1 cellular context compared by ENCODE assay signal in genomic region chr10:115947104-115947503, GRCh38.
TF ChIP-seq lines count a peak whose summit lies in the region.

No MANE protein-coding gene starts in this region.

TF ChIP-seq in WTC11, 78 proteins besides CTCF, POLR2A, EP300 and RAD21 (continued from another document):
- TF ChIP-seq, protein P1, sequence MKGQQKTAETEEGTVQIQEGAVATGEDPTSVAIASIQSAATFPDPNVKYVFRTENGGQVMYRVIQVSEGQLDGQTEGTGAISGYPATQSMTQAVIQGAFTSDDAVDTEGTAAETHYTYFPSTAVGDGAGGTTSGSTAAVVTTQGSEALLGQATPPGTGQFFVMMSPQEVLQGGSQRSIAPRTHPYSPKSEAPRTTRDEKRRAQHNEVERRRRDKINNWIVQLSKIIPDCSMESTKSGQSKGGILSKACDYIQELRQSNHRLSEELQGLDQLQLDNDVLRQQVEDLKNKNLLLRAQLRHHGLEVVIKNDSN (CRISPR knock-in tag; IDR thresholded peaks at IDR 0.05): no peak
- TF ChIP-seq, protein P2, sequence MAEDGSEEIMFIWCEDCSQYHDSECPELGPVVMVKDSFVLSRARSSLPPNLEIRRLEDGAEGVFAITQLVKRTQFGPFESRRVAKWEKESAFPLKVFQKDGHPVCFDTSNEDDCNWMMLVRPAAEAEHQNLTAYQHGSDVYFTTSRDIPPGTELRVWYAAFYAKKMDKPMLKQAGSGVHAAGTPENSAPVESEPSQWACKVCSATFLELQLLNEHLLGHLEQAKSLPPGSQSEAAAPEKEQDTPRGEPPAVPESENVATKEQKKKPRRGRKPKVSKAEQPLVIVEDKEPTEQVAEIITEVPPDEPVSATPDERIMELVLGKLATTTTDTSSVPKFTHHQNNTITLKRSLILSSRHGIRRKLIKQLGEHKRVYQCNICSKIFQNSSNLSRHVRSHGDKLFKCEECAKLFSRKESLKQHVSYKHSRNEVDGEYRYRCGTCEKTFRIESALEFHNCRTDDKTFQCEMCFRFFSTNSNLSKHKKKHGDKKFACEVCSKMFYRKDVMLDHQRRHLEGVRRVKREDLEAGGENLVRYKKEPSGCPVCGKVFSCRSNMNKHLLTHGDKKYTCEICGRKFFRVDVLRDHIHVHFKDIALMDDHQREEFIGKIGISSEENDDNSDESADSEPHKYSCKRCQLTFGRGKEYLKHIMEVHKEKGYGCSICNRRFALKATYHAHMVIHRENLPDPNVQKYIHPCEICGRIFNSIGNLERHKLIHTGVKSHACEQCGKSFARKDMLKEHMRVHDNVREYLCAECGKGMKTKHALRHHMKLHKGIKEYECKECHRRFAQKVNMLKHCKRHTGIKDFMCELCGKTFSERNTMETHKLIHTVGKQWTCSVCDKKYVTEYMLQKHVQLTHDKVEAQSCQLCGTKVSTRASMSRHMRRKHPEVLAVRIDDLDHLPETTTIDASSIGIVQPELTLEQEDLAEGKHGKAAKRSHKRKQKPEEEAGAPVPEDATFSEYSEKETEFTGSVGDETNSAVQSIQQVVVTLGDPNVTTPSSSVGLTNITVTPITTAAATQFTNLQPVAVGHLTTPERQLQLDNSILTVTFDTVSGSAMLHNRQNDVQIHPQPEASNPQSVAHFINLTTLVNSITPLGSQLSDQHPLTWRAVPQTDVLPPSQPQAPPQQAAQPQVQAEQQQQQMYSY (CRISPR knock-in tag; IDR thresholded peaks at IDR 0.05): no peak
- TF ChIP-seq, protein P3, sequence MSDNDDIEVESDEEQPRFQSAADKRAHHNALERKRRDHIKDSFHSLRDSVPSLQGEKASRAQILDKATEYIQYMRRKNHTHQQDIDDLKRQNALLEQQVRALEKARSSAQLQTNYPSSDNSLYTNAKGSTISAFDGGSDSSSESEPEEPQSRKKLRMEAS (CRISPR knock-in tag; IDR thresholded peaks at IDR 0.05): no peak
- TF ChIP-seq ZNF232 (CRISPR knock-in tag; IDR thresholded peaks at IDR 0.05) (no peak), CREM (CRISPR knock-in tag; IDR thresholded peaks at IDR 0.05) (no peak), ZNF317 (CRISPR knock-in tag; IDR thresholded peaks at IDR 0.05; ENCODE audit: borderline replicate concordance, low read depth) (no peak), CREB1 (CRISPR knock-in tag; IDR thresholded peaks at IDR 0.05) (no peak)
